15 cellular contexts compared by ENCODE assay signal in genomic region chr5:133698259-133698554, GRCh38.
A peak's percentile ranks its signal among the peaks of the same experiment; 100 is the strongest.
DNase-seq lines count a peak whose midpoint lies in the region; ATAC-seq and TF ChIP-seq lines count a peak whose summit lies in the region.
"Had no signal": no experiment of that assay in that cellular context is flagged by ENCODE, and none has a peak within 500 bp of the region (broad histone marks: within the 10 kb centered on the region; RNA-seq: fewer than 3 reads in every experiment).

No MANE protein-coding gene starts in this region.

- H3K79me2 ChIP-seq in OCI-LY3 (ENCODE audit: low read length) = no peaks in the 10 kb centered on the region

- H3K36me3 ChIP-seq in BLaER1 treated with 17β-estradiol and CSF1 and Interleukin-3, amounts not matched to agents 10 nM and 100 nM = no peaks in the 10 kb centered on the region
- H3K36me3 ChIP-seq in OCI-LY3 (replicated peaks; ENCODE audit: low read depth, low read length) = peaks cover 6% of the 10 kb centered on the region
- no peaks in the 10 kb centered on the region for H3K36me3 ChIP-seq in mesenchymal stem cell (ENCODE audit: control insufficient read depth in 1 of 2, insufficient read depth in 2 of 2, low read depth in 1 of 2, low read length in 2 of 2)
- no peaks in the 10 kb centered on the region for H3K36me3 ChIP-seq in suprapubic skin

- no peaks in the 10 kb centered on the region for H3K27me3 ChIP-seq in BLaER1 treated with 17β-estradiol and CSF1 and Interleukin-3, amounts not matched to agents 10 nM and 100 nM
- H3K27me3 ChIP-seq in OCI-LY3 (ENCODE audit: low read depth, low read length) (no peaks in the 10 kb centered on the region), mesenchymal stem cell (ENCODE audit: control insufficient read depth in 1 of 2, insufficient read depth in 1 of 2, low read length in 2 of 2) (peaks cover 0 to 84% of the 10 kb centered on the region in 2 experiments), suprapubic skin (no peaks in the 10 kb centered on the region)

- TF ChIP-seq EP300 in suprapubic skin (IDR thresholded peaks at IDR 0.05) = no peak

- H3K4me3 ChIP-seq in BLaER1 treated with 17β-estradiol and CSF1 and Interleukin-3, amounts not matched to agents 10 nM and 100 nM = no peak overlapping the region
- H3K4me3 ChIP-seq in OCI-LY3 (ENCODE audit: low read length) (peak overlapping the region; percentile 4; the same call in 1 of the 2 replicates), mesenchymal stem cell (ENCODE audit: insufficient read depth in 1 of 2, low read depth in 1 of 2, low read length in 2 of 2) (no peak overlapping the region), suprapubic skin (no peak overlapping the region)
- H3K4me3 ChIP-seq: GM23248 had no signal

- no peak overlapping the region for H4K91ac ChIP-seq in mesenchymal stem cell (ENCODE audit: low read length)

- no peak for ATAC-seq in HG02798 (IDR thresholded peaks at IDR 0.05; ENCODE audit: poor library complexity, unreplicated experiment)
- ATAC-seq: HCT116 had no signal

- H3K27ac ChIP-seq in BLaER1 treated with 17β-estradiol and CSF1 and Interleukin-3, amounts not matched to agents 10 nM and 100 nM = no peak overlapping the region
- H3K27ac ChIP-seq in OCI-LY3 (ENCODE audit: low read length) (peak overlapping the region; percentile 93), mesenchymal stem cell (ENCODE audit: low read length, poor library complexity, severe bottlenecking) (no peak overlapping the region), suprapubic skin (no peak overlapping the region)
- H3K27ac ChIP-seq: GM23248, HL-60 had no signal

- H3K4me3 Mint-ChIP-seq in CD14-positive monocyte = no peak overlapping the region
- H3K4me3 Mint-ChIP-seq: B cell; CD8-positive, alpha-beta memory T cell had no signal

- no peak overlapping the region for H3K4ac ChIP-seq in mesenchymal stem cell (ENCODE audit: low read depth in 1 of 2, low read length in 2 of 2)

- TF ChIP-seq POLR2A in suprapubic skin (IDR thresholded peaks at IDR 0.05) = no peak

- H2BK5ac ChIP-seq in mesenchymal stem cell (ENCODE audit: low read depth, low read length, poor library complexity, severe bottlenecking) = no peak overlapping the region

- WGBS in mesenchymal stem cell = 96% methylated on average over 3 of the region's 3 CpGs
- WGBS in suprapubic skin = 100% methylated on average over 3 of the region's 3 CpGs

- no peak for DNase-seq in mesenchymal stem cell
- peak; percentile 1 to 38 for DNase-seq in suprapubic skin (ENCODE audit: low spot score in 2 of 2)
- no peak for DNase-seq in CD14-positive monocyte (ENCODE audit: low spot score)
- DNase-seq in stimulated activated CD4-positive, alpha-beta T cell treated with anti-CD3 and anti-CD28 coated beads, Interleukin-4, amount 100 ng/mL, for 4 hours = no peak
- DNase-seq: Caco-2; CD8-positive, alpha-beta memory T cell; DND-41; GDM1; GM23248 had no signal

- peak overlapping the region in 9 of 11 experiments; percentile 1 to 45 (median 20); a peak in 8 of 22 replicates for H3K4me2 ChIP-seq in BLaER1 treated with 17β-estradiol and CSF1 and Interleukin-3, amounts not matched to agents 10 nM and 100 nM
- peak overlapping the region; percentile 57 for H3K4me2 ChIP-seq in OCI-LY3 (ENCODE audit: low read length)
- H3K4me2 ChIP-seq in mesenchymal stem cell (ENCODE audit: low read length, poor library complexity, severe bottlenecking) = no peak overlapping the region

- H3K9me3 Mint-ChIP-seq in CD14-positive monocyte = peaks cover 0 to 4% (median 1%) of the 10 kb centered on the region in 7 donors
- H3K9me3 Mint-ChIP-seq: CD8-positive, alpha-beta memory T cell had no signal

- peak overlapping the region; percentile 29 for H4K8ac ChIP-seq in mesenchymal stem cell (ENCODE audit: low read length)

- 0 out of 2 replicates have a peak overlapping the region, but pooled peaks have one; percentile 30 for H2AFZ ChIP-seq in OCI-LY3 (ENCODE audit: low read depth, low read length)
- no peak overlapping the region for H2AFZ ChIP-seq in mesenchymal stem cell (ENCODE audit: low read depth, low read length)
- H2AFZ ChIP-seq: GM23248 had no signal

- no peak overlapping the region for H3K9ac ChIP-seq in BLaER1 treated with 17β-estradiol and CSF1 and Interleukin-3, amounts not matched to agents 10 nM and 100 nM
- H3K9ac ChIP-seq in OCI-LY3 (ENCODE audit: low read length) = peak overlapping the region; percentile 17; the same call in 1 of the 2 replicates
- H3K9ac ChIP-seq in mesenchymal stem cell (ENCODE audit: low read length) = no peak overlapping the region
- H3K9ac ChIP-seq: GM23248 had no signal

- H3K18ac ChIP-seq in mesenchymal stem cell (ENCODE audit: low read depth in 1 of 2, low read length in 2 of 2) = no peak overlapping the region

- peaks cover 0 to 19% (median 12%) of the 10 kb centered on the region in 10 experiments; a peak in 13 of 20 replicates for H3K4me1 ChIP-seq in BLaER1 treated with 17β-estradiol and CSF1 and Interleukin-3, amounts not matched to agents 10 nM and 100 nM
- H3K4me1 ChIP-seq in OCI-LY3 (ENCODE audit: low read length) = peaks cover 66% of the 10 kb centered on the region
- no peaks in the 10 kb centered on the region for H3K4me1 ChIP-seq in mesenchymal stem cell (ENCODE audit: control insufficient read depth, insufficient read depth, low read depth, low read length)
- no peaks in the 10 kb centered on the region for H3K4me1 ChIP-seq in suprapubic skin
- H3K4me1 ChIP-seq: Caco-2 had no signal

- H4K20me1 ChIP-seq in BLaER1 treated with 17β-estradiol and CSF1 and Interleukin-3, amounts not matched to agents 10 nM and 100 nM = no peaks in the 10 kb centered on the region
- no peaks in the 10 kb centered on the region for H4K20me1 ChIP-seq in OCI-LY3 (ENCODE audit: insufficient read depth, low read length)

- no peaks in the 10 kb centered on the region for H3K79me1 ChIP-seq in mesenchymal stem cell (replicated peaks; ENCODE audit: low read length, poor library complexity, severe bottlenecking)

- H2BK120ac ChIP-seq in mesenchymal stem cell (ENCODE audit: low read depth, low read length) = no peak overlapping the region

- no peak overlapping the region for H2BK12ac ChIP-seq in mesenchymal stem cell (ENCODE audit: low read length in 2 of 2)

- no peaks in the 10 kb centered on the region for H3K4me1 Mint-ChIP-seq in CD14-positive monocyte

- H3K27me3 Mint-ChIP-seq in CD14-positive monocyte (ENCODE audit: low read depth in 3 of 3) = peaks cover 1 to 8% (median 4%) of the 10 kb centered on the region in 3 donors
- H3K27me3 Mint-ChIP-seq: B cell had no signal

- intact Hi-C loops in CD14-positive monocyte (cut with micrococcal nuclease) = no loop called here

- H3K14ac ChIP-seq in mesenchymal stem cell (ENCODE audit: low read length in 2 of 2) = no peak overlapping the region

- no peak overlapping the region for H2BK15ac ChIP-seq in mesenchymal stem cell (ENCODE audit: low read depth, poor library complexity, severe bottlenecking)

- no peak overlapping the region for H3K27ac Mint-ChIP-seq in CD14-positive monocyte
- H3K27ac Mint-ChIP-seq: B cell; CD8-positive, alpha-beta memory T cell had no signal

- no peak overlapping the region for H3K23ac ChIP-seq in mesenchymal stem cell (ENCODE audit: low read length in 2 of 2)

- no peaks in the 10 kb centered on the region for H3K36me3 Mint-ChIP-seq in CD14-positive monocyte
- H3K36me3 Mint-ChIP-seq: CD8-positive, alpha-beta memory T cell had no signal

- no peak overlapping the region for H2AK5ac ChIP-seq in mesenchymal stem cell (ENCODE audit: low read length, severe bottlenecking)

- no peaks in the 10 kb centered on the region for H3K9me3 ChIP-seq in BLaER1 treated with 17β-estradiol and CSF1 and Interleukin-3, amounts not matched to agents 10 nM and 100 nM (replicated peaks in 1 of 11)
- H3K9me3 ChIP-seq in OCI-LY3 (ENCODE audit: insufficient read depth, low read length) (no peaks in the 10 kb centered on the region), mesenchymal stem cell (ENCODE audit: control insufficient read depth, low read length) (no peaks in the 10 kb centered on the region), suprapubic skin (no peaks in the 10 kb centered on the region)
- H3K9me3 ChIP-seq: Caco-2 had no signal

- TF ChIP-seq CTCF in OCI-LY3 (IDR thresholded peaks at IDR 0.05; ENCODE audit: low read depth, low read length) (no peak), suprapubic skin (IDR thresholded peaks at IDR 0.05) (no peak), CD14-positive monocyte (IDR thresholded peaks at IDR 0.05) (no peak)

Comparison
In these comparisons a context has a peak if more than half of its experiments do, and no peak if none do; other contexts are left out.
1. DNase-seq: peak in suprapubic skin (2 of 2); none in mesenchymal stem cell (single experiment), CD14-positive monocyte (single experiment) and stimulated activated CD4-positive, alpha-beta T cell treated with anti-CD3 and anti-CD28 coated beads, Interleukin-4, amount 100 ng/mL, for 4 hours (0 of 2).